ENCODE assay signal across 24 cellular contexts in the genomic region with DNA sequence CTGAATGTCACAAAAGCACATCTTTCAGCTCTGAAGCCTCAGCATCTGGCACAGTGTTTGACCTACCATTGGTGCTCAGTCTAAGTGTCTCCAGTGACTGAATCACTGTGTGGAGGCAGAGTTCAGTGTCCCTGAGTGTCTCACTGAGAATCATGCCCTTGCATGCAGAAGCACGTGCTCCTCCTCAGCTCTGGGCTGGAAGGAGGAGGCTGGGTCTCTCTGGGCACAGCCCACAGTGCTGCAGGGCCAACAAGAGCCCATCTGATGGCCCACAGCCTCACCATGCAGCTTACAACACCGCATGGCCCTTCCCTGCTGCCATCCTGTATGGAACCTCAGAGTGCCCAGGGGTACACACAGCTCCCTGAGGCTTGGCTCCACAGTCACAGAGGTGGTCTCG.
"Had no signal": no experiment of that assay in that cellular context is flagged by ENCODE, and none has a peak within 500 bp of the region (broad histone marks: within the 10 kb centered on the region; RNA-seq: fewer than 3 reads in every experiment).

No MANE protein-coding gene starts in this region.

- H3K27ac ChIP-seq: gastrocnemius medialis, neural progenitor cell, ovary, psoas muscle, sigmoid colon, stomach, thyroid gland, uterus had no signal

- H3K27me3 ChIP-seq: gastrocnemius medialis, neural progenitor cell, ovary, sigmoid colon, thyroid gland, uterus had no signal

- H3K4me2 ChIP-seq: neural progenitor cell had no signal

- H3K4me1 ChIP-seq: gastrocnemius medialis, neural progenitor cell, psoas muscle, stomach, thyroid gland, uterus had no signal

- H3K9me3 ChIP-seq: gastrocnemius medialis, ovary, psoas muscle, sigmoid colon, thyroid gland, uterus had no signal

- ATAC-seq: gastrocnemius medialis; left lobe of liver; naive thymus-derived CD4-positive, alpha-beta T cell; psoas muscle; right cardiac atrium; stimulated activated effector memory CD8-positive, alpha-beta T cell treated with anti-CD3 and anti-CD28 coated beads, Interleukin-12 subunit alpha, Interleukin-12 subunit beta, amount 100 ng/mL, for 72 hours had no signal

- DNase-seq: effector CD8-positive, alpha-beta T cell; erythroblast; gastrocnemius medialis; head of caudate nucleus; kidney; mesendoderm; midbrain; naive thymus-derived CD4-positive, alpha-beta T cell; nucleus accumbens; ovary; posterior cingulate gyrus; psoas muscle; right cardiac atrium; sigmoid colon; stimulated activated CD4-positive, alpha-beta T cell treated with anti-CD3 and anti-CD28 coated beads, Interleukin-2, amount 100 ng/mL, for 24 hours; stimulated activated CD4-positive, alpha-beta T cell treated with anti-CD3 and anti-CD28 coated beads, Interleukin-4, amount 100 ng/mL, for 24 hours; stimulated activated naive CD4-positive, alpha-beta T cell treated with Interleukin-2 at 50 U/mL for 16 hours; stomach; thyroid gland; uterus had no signal

- H3K36me3 ChIP-seq: gastrocnemius medialis, neural progenitor cell, ovary, sigmoid colon, stomach, thyroid gland, uterus had no signal

- H2AFZ ChIP-seq: neural progenitor cell had no signal

- H3K9ac ChIP-seq: neural progenitor cell had no signal

- H3K4me3 ChIP-seq: gastrocnemius medialis, lung, neural progenitor cell, ovary, psoas muscle, sigmoid colon, stomach, thyroid gland, uterus had no signal
